ENCODE assay signal across 10 cellular contexts in genomic region chr6:100504786-100505737, GRCh38. TPM values are rescaled to one million over a fixed set of nuclear protein-coding genes. Genes with fewer than 3 reads are reported as not detected.
A peak's percentile ranks its signal among the peaks of the same experiment; 100 is the strongest.
DNase-seq lines count a peak whose midpoint lies in the region; ATAC-seq and TF ChIP-seq lines count a peak whose summit lies in the region.
"Had no signal": no experiment of that assay in that cellular context is flagged by ENCODE, and none has a peak within 500 bp of the region (broad histone marks: within the 10 kb centered on the region; RNA-seq: fewer than 3 reads in every experiment).

No MANE protein-coding gene starts in this region.

- peak; percentile 43 for ATAC-seq in left ventricle myocardium superior
- ATAC-seq in Right ventricle myocardium inferior: no peak
- ATAC-seq in aorta (ENCODE audit: low FRiP score): peak; percentile 70
- ATAC-seq: naive thymus-derived CD4-positive, alpha-beta T cell had no signal

- no peak for DNase-seq in left ventricle myocardium superior
- DNase-seq in Right ventricle myocardium inferior (ENCODE audit: missing footprints): no peak
- DNase-seq in RPMI7951 (ENCODE audit: low read depth): peak; percentile 69
- DNase-seq in fibroblast of the aortic adventitia (ENCODE audit: low read depth): peak; percentile 84
- peak; percentile 63 to 75 for DNase-seq in aorta
- DNase-seq in COLO668 (lab: John Stamatoyannopoulos, UW; ENCODE audit: unreplicated experiment): no peak
- no peak for DNase-seq in NCI-H2196 (lab: John Stamatoyannopoulos, UW; ENCODE audit: unreplicated experiment)
- no peak for DNase-seq in testis
- DNase-seq: BE2C; naive thymus-derived CD4-positive, alpha-beta T cell had no signal

- TF ChIP-seq POLR2A in testis (IDR thresholded peaks at IDR 0.05): no peak

- H3K4me1 ChIP-seq in aorta (ENCODE audit: control insufficient read depth in 1 of 2, insufficient read depth in 2 of 2, low read length in 2 of 2): peaks cover 0 to 4% of the 10 kb centered on the region in 2 donors
- H3K4me1 ChIP-seq in testis: no peaks in the 10 kb centered on the region
- H3K4me1 ChIP-seq: BE2C had no signal

- H3K4me3 ChIP-seq in fibroblast of the aortic adventitia (ENCODE audit: low read depth, low read length): no peak overlapping the region
- no peak overlapping the region for H3K4me3 ChIP-seq in aorta (ENCODE audit: low read length in 2 of 2)
- H3K4me3 ChIP-seq in testis: no peak overlapping the region

- H3K36me3 ChIP-seq in aorta (ENCODE audit: control insufficient read depth in 1 of 2, insufficient read depth in 2 of 2, low read length in 1 of 2) (no peaks in the 10 kb centered on the region), testis (ENCODE audit: low read depth, missing control alignments) (no peaks in the 10 kb centered on the region)
- H3K36me3 ChIP-seq: BE2C had no signal

- H3K27ac ChIP-seq in aorta (ENCODE audit: low read depth in 1 of 2, low read length in 2 of 2) (peak overlapping the region; percentile 82 to 98), testis (no peak overlapping the region)

- TF ChIP-seq CTCF in fibroblast of the aortic adventitia (IDR thresholded peaks at IDR 0.05; ENCODE audit: insufficient read depth, low read length): no peak
- TF ChIP-seq CTCF in testis (IDR thresholded peaks at IDR 0.05): no peak

- no peaks in the 10 kb centered on the region for H3K27me3 ChIP-seq in aorta (ENCODE audit: control insufficient read depth in 1 of 2, insufficient read depth in 2 of 2, low read length in 1 of 2)
- H3K27me3 ChIP-seq in testis: no peaks in the 10 kb centered on the region
- H3K27me3 ChIP-seq: BE2C had no signal

- intact Hi-C loops in left ventricle myocardium superior (cut with micrococcal nuclease): no loop called here
- intact Hi-C loops in Right ventricle myocardium inferior (cut with DNase I): no loop called here
- intact Hi-C loops in aorta (cut with DNase I): no loop called here
- intact Hi-C loops in testis (cut with DNase I; ENCODE audit: low total_unique reads): no loop called here

- H3K9me3 ChIP-seq in aorta (ENCODE audit: control insufficient read depth, low read length) (no peaks in the 10 kb centered on the region), testis (no peaks in the 10 kb centered on the region)
- H3K9me3 ChIP-seq: BE2C had no signal

- WGBS in aorta, 2 donors: 26 to 28% methylated on average over 6 of the region's 6 CpGs
- WGBS in testis, 2 donors: 70 to 76% methylated on average over 6 of the region's 6 CpGs

RNA-seq across cellular contexts. Expression of gene SIM1, which starts 40.3 kb away (rescaled TPM):
- not detected for total RNA-seq in left ventricle myocardium superior
- total RNA-seq in Right ventricle myocardium inferior: not detected
- total RNA-seq in RPMI7951 (2014; rRNA removed; shearing (Covaris generic)): not detected in 2 replicates
- under 0.01 TPM in 1 of 2 replicates, not detected in the other for total RNA-seq in fibroblast of the aortic adventitia (ENCODE audit: low replicate concordance)
- under 1 TPM in 1 of 2 donors, not detected in 1; 0.10 TPM for total RNA-seq in aorta
- polyA plus RNA-seq in aorta: not detected
- total RNA-seq in testis: 1 to 10 TPM in 1 of 2 donors, under 1 TPM in 1; 0.43 to 1.5 TPM
- polyA plus RNA-seq in testis (ENCODE audit: insufficient read depth, low read depth, low replicate concordance): 0.88 TPM
- total RNA-seq: naive thymus-derived CD4-positive, alpha-beta T cell had no signal
- polyA plus RNA-seq: naive thymus-derived CD4-positive, alpha-beta T cell had no signal

Comparison
In these comparisons a context has a peak if more than half of its experiments do, and no peak if none do; other contexts are left out.
1. DNase-seq: peak in RPMI7951 (single experiment), fibroblast of the aortic adventitia (single experiment) and aorta (2 of 2); none in left ventricle myocardium superior (single experiment), Right ventricle myocardium inferior (single experiment), COLO668 (single experiment), NCI-H2196 (single experiment) and testis (single experiment).
2. H3K27ac ChIP-seq: peak in aorta (2 of 2); none in testis (0 of 2).